In the genomic region with DNA sequence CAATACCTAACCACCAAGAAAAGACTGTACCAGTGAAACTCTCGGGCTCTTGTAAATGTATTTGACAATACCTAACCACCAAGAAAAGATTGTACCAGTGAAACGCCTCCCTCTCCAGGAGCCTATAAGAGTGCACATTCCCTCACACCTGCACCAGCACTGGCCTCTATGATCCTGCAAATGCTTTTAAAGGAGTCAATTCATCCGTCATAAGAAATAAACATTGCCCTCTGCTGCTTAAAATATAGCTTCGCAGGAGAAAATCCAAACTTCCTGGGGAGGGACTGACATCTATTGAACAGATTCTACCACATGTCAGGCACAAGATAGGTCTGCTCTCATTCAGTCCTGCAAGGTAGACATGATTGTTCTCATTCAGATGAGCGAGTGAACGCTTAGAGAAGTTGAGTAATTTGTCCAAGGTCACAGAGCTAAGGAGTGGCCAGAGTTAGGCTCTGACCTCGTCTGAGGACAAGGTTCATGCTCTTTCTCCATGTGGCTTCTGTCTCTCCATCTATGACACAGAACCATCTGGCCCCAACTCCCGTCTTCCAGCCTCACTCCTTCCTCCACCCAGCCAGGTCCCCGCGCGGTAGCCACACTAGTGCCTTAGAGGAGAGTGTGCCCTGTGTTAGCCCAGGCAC, we compare ENCODE assay signal across 9 cellular contexts. TPM values are rescaled to one million over a fixed set of nuclear protein-coding genes. Genes with fewer than 3 reads are reported as not detected.
A peak's percentile ranks its signal among the peaks of the same experiment; 100 is the strongest.
DNase-seq lines count a peak whose midpoint lies in the region; ATAC-seq lines count a peak whose summit lies in the region.
"Had no signal": no experiment of that assay in that cellular context is flagged by ENCODE, and none has a peak within 500 bp of the region (broad histone marks: within the 10 kb centered on the region; RNA-seq: fewer than 3 reads in every experiment).

No MANE protein-coding gene starts in this region.

- peak overlapping the region; percentile 30 for H3K27ac ChIP-seq in right cardiac atrium (ENCODE audit: low read length)

- intact Hi-C loops in right cardiac atrium (cut with DNase I): loop anchor here in 3 of 4 donors (5.0 to 10.0 kb wide), 3 partner anchors 62 to 72 kb away; no protein-coding TSS in a partner anchor

- ATAC-seq in activated naive CD8-positive, alpha-beta T cell treated with anti-CD3 and anti-CD28 coated beads, Interleukin-2, amount 50 U/mL, for 24 hours: peak; percentile 25
- ATAC-seq in right cardiac atrium (peak; percentile 25 to 30), HG03108 (IDR thresholded peaks at IDR 0.05; ENCODE audit: unreplicated experiment) (no peak)

- DNase-seq in NCI-H2081 (lab: John Stamatoyannopoulos, UW): peak; percentile 9 to 39
- no peak for DNase-seq in NCI-H2081 treated with DMSO at 0.1 percent for 48 hours (lab: John Stamatoyannopoulos, UW)
- DNase-seq in NCI-H1930 (lab: John Stamatoyannopoulos, UW): peak; percentile 12 to 14
- no peak for DNase-seq in activated naive CD8-positive, alpha-beta T cell treated with anti-CD3 and anti-CD28 coated beads, Interleukin-2, amount 50 U/mL, for 24 hours
- DNase-seq in right cardiac atrium: peak in 2 of 3 donors; percentile 44 to 69
- DNase-seq in stromal cell of bone marrow (ENCODE audit: low read depth): peak; percentile 77
- no peak for DNase-seq in activated naive CD4-positive, alpha-beta T cell (lab: John Stamatoyannopoulos, UW)

- WGBS in right cardiac atrium: 38% methylated on average over 11 of the region's 11 CpGs

- peaks cover 16% of the 10 kb centered on the region for H3K4me1 Mint-ChIP-seq in activated naive CD8-positive, alpha-beta T cell treated with anti-CD3 and anti-CD28 coated beads, Interleukin-2, amount 50 U/mL, for 24 hours

- H3K9me3 Mint-ChIP-seq in activated naive CD8-positive, alpha-beta T cell treated with anti-CD3 and anti-CD28 coated beads, Interleukin-2, amount 50 U/mL, for 24 hours: no peaks in the 10 kb centered on the region

- H3K4me1 ChIP-seq in right cardiac atrium (ENCODE audit: control insufficient read depth, insufficient read depth, low read length): peaks cover 33% of the 10 kb centered on the region

- H3K4me3 ChIP-seq in right cardiac atrium (ENCODE audit: low read length): no peak overlapping the region
- H3K4me3 ChIP-seq: BLaER1 treated with 17β-estradiol and CSF1 and Interleukin-3, amounts not matched to agents 10 nM and 100 nM had no signal

- no peaks in the 10 kb centered on the region for H3K36me3 Mint-ChIP-seq in activated naive CD8-positive, alpha-beta T cell treated with anti-CD3 and anti-CD28 coated beads, Interleukin-2, amount 50 U/mL, for 24 hours (ENCODE audit: low read depth)

- H3K27me3 ChIP-seq in right cardiac atrium (ENCODE audit: control insufficient read depth, insufficient read depth): no peaks in the 10 kb centered on the region
- H3K27me3 ChIP-seq: BLaER1 treated with 17β-estradiol and CSF1 and Interleukin-3, amounts not matched to agents 10 nM and 100 nM had no signal

- no peak overlapping the region for H3K4me3 Mint-ChIP-seq in activated naive CD8-positive, alpha-beta T cell treated with anti-CD3 and anti-CD28 coated beads, Interleukin-2, amount 50 U/mL, for 24 hours

- H3K27me3 Mint-ChIP-seq in activated naive CD8-positive, alpha-beta T cell treated with anti-CD3 and anti-CD28 coated beads, Interleukin-2, amount 50 U/mL, for 24 hours: peaks cover 2% of the 10 kb centered on the region

- H3K27ac Mint-ChIP-seq in activated naive CD8-positive, alpha-beta T cell treated with anti-CD3 and anti-CD28 coated beads, Interleukin-2, amount 50 U/mL, for 24 hours: no peak overlapping the region

- no peaks in the 10 kb centered on the region for H3K9me3 ChIP-seq in right cardiac atrium (ENCODE audit: control insufficient read depth, low read length)
- H3K9me3 ChIP-seq: BLaER1 treated with 17β-estradiol and CSF1 and Interleukin-3, amounts not matched to agents 10 nM and 100 nM had no signal

RNA-seq across cellular contexts. Expression of a gene that starts 38.7 kb away (rescaled TPM):
- total RNA-seq in right cardiac atrium: 100 to 1,000 TPM in 1 of 4 donors, 10 to 100 TPM in 3; 63.9 to 103 (median 75.2) TPM
- 27.1 TPM for polyA plus RNA-seq in right cardiac atrium

Comparison
In these comparisons a context has a peak if more than half of its experiments do, and no peak if none do; other contexts are left out.
1. DNase-seq: peak in NCI-H2081 (2 of 2), NCI-H1930 (2 of 2), right cardiac atrium (2 of 3) and stromal cell of bone marrow (single experiment); none in NCI-H2081 treated with DMSO at 0.1 percent for 48 hours (single experiment), activated naive CD8-positive, alpha-beta T cell treated with anti-CD3 and anti-CD28 coated beads, Interleukin-2, amount 50 U/mL, for 24 hours (single experiment) and activated naive CD4-positive, alpha-beta T cell (0 of 4).